ENCODE assay signal across 8 cellular contexts in genomic region chr22:22110548-22111266, GRCh38.
DNase-seq lines count a peak whose midpoint lies in the region; ATAC-seq lines count a peak whose summit lies in the region.

No MANE protein-coding gene starts in this region.

- DNase-seq in COLO829 (ENCODE audit: low spot score): peak; percentile 59
- DNase-seq in NCI-H1930 (lab: John Stamatoyannopoulos, UW): peak; percentile 8 to 25
- DNase-seq in amygdala (lab: John Stamatoyannopoulos, UW): peak in 40 of 56 donors; percentile 1 to 72 (median 38)
- DNase-seq in inferior parietal cortex (ENCODE audit: extremely low spot score): peak; percentile 75
- peak; percentile 20 to 22 for DNase-seq in stimulated activated CD8-positive, alpha-beta memory T cell treated with anti-CD3 and anti-CD28 coated beads, Interleukin-2, amount 100 ng/mL, for 48 hours (ENCODE audit: low read depth in 2 of 2)
- no peak for DNase-seq in NCI-H2029 (lab: John Stamatoyannopoulos, UW)

- peak; percentile 97 for ATAC-seq in GM18511 (IDR thresholded peaks at IDR 0.05; ENCODE audit: unreplicated experiment)
- peak; percentile 75 for ATAC-seq in HG02870 (IDR thresholded peaks at IDR 0.05; ENCODE audit: unreplicated experiment)
